In the genomic region with DNA sequence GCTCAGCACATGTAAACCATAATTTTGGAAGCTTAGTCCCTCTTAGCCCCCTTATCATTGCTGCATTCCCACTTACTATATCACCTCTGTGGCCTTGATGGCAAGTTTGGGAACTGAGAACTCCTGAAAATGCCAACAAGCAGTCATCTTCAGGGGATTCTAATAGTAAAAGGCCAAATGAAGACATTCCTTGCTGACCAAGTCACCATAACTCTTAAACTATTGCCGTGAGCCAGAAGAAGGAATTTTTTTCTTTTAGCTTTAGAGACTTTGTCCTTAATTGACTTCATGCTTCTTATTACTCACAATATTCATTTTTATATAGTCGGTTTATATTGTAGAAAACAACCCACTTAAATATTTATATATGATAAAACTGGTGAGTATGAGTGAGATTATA, we compare ENCODE assay signal across 13 cellular contexts.
"Had no signal": no experiment of that assay in that cellular context is flagged by ENCODE, and none has a peak within 500 bp of the region (broad histone marks: within the 10 kb centered on the region; RNA-seq: fewer than 3 reads in every experiment).

No MANE protein-coding gene starts in this region.

- H3K27ac ChIP-seq: ascending aorta, psoas muscle, testis had no signal

- H3K4me3 ChIP-seq: ascending aorta, psoas muscle, testis had no signal

- H3K4me1 ChIP-seq: ascending aorta, psoas muscle, testis had no signal

- DNase-seq: activated CD4-positive, alpha-beta T cell treated with anti-CD3 and anti-CD28 coated beads, Interleukin-2, amount 50 U/mL, for 4 hours; activated CD4-positive, CD25-positive, alpha-beta regulatory T cell treated with anti-CD3 and anti-CD28 coated beads, Interleukin-2, amount 50 U/mL, for 72 hours; activated CD8-positive, alpha-beta memory T cell treated with anti-CD3 and anti-CD28 coated beads, Interleukin-2, amount 10 ng/mL, durations not matched to agents 7 days and 5 days; activated gamma-delta T cell; activated T-cell treated with anti-CD3 and anti-CD28 coated beads, Interleukin-2, amount 50 U/mL, for 24 hours; hippocampal formation; mesendoderm; occipital lobe; psoas muscle; stimulated activated CD4-positive, alpha-beta T cell treated with anti-CD3 and anti-CD28 coated beads, Interleukin-4, amount 100 ng/mL, for 1 hour; stimulated activated CD8-positive, alpha-beta memory T cell treated with anti-CD3 and anti-CD28 coated beads, Interleukin-4, amount 100 ng/mL, for 48 hours; testis had no signal

- H3K36me3 ChIP-seq: ascending aorta had no signal

- H3K9me3 ChIP-seq: ascending aorta, psoas muscle, testis had no signal

- ATAC-seq: activated CD8-positive, alpha-beta memory T cell treated with anti-CD3 and anti-CD28 coated beads, Interleukin-2, amount 10 ng/mL, durations not matched to agents 7 days and 5 days; psoas muscle had no signal

- H3K27me3 ChIP-seq: ascending aorta, testis had no signal
